In genomic region chr17:45135978-45136791, GRCh38 we compare ENCODE assay signal across 8 cellular contexts. TPM values are rescaled to one million over a fixed set of nuclear protein-coding genes. Genes with fewer than 3 reads are reported as not detected.
DNase-seq lines count a peak whose midpoint lies in the region; ATAC-seq and TF ChIP-seq lines count a peak whose summit lies in the region.

No MANE protein-coding gene starts in this region.

- ATAC-seq in SK-N-SH treated with all-trans-retinoic acid at 6 μM for 48 hours (no peak), GM21367 (IDR thresholded peaks at IDR 0.05; ENCODE audit: unreplicated experiment) (no peak)

- TF ChIP-seq RAD21 in SK-N-SH (IDR thresholded peaks at IDR 0.05; ENCODE audit: low read length), result no peak

- 77% methylated on average over 11 of the region's 21 CpGs for WGBS in SK-N-SH (ENCODE audit: low lambda C conversion rate)
- WGBS in adrenal gland, 4 donors, result 37 to 81% (median 53%) methylated on average over 4 to 21 of the region's 21 CpGs

- peaks cover 10% of the 10 kb centered on the region for H3K79me2 ChIP-seq in SK-N-SH (ENCODE audit: insufficient read depth)

- POLR2A ChIA-PET in SK-N-SH (lab: Yijun Ruan, JAX), result interaction anchor here (1.2 to 5.4 kb wide), 5 partner anchors 10 to 62 kb away, joined by 3 to 47 read pairs (median 8); partner anchors contain the start of gene HEXIM1

- in situ Hi-C loops in ACHN (cut with HindIII; ENCODE audit: low pct_ligation_motif_present, low pct_unique_long_range_greater_than_20kb, low sequenced_read_pairs), result no loop called here

- peak overlapping the region; percentile 61 for H3K9ac ChIP-seq in SK-N-SH

- H3K27me3 ChIP-seq in SK-N-SH (ENCODE audit: insufficient read depth) (no peaks in the 10 kb centered on the region), adrenal gland (no peaks in the 10 kb centered on the region), kidney epithelial cell (ENCODE audit: control insufficient read depth, insufficient read depth, low read length) (no peaks in the 10 kb centered on the region)

- TF ChIP-seq EP300 in SK-N-SH (IDR thresholded peaks at IDR 0.05; ENCODE audit: borderline replicate concordance in 1 of 2, low read depth in 1 of 2, low read length in 1 of 2), result no peak

- CTCF ChIA-PET in SK-N-SH (lab: Yijun Ruan, JAX), result interaction anchor here (0.6 to 10.8 kb wide), 78 partner anchors 12 to 428 kb away, joined by 3 to 209 read pairs (median 6); partner anchors contain the start of genes EFTUD2, FMNL1, HEXIM1 and HEXIM2

- TF ChIP-seq POLR2A in adrenal gland (IDR thresholded peaks at IDR 0.05), result no peak

- H3K27ac ChIP-seq in SK-N-SH (ENCODE audit: low read depth in 2 of 2, low read length in 1 of 2), result peak overlapping the region in 1 of 2 experiments; percentile 60; a peak in 1 of 4 replicates
- peak overlapping the region in 3 of 5 donors; percentile 70 to 87 (median 80) for H3K27ac ChIP-seq in adrenal gland
- H3K27ac ChIP-seq in temporal lobe (ENCODE audit: low read depth, low read length), result peak overlapping the region; percentile 81

- peak; percentile 31 for DNase-seq in SK-N-SH
- DNase-seq in adrenal gland, result peak in 1 of 7 donors; percentile 43
- DNase-seq in kidney epithelial cell (ENCODE audit: low read depth), result no peak
- no peak for DNase-seq in SKM-1 treated with dmso at 0.1 percent for 144 hours (lab: John Stamatoyannopoulos, UW; ENCODE audit: unreplicated experiment)
- DNase-seq in ACHN, result no peak

- peak overlapping the region; percentile 81 to 85 for H3K4me3 ChIP-seq in SK-N-SH (ENCODE audit: low read depth in 2 of 2, low read length in 1 of 2)
- H3K4me3 ChIP-seq in adrenal gland, result peak overlapping the region in 2 of 4 donors; percentile 73 to 86
- peak overlapping the region; percentile 54 for H3K4me3 ChIP-seq in kidney epithelial cell (ENCODE audit: low read depth, low read length)

- intact Hi-C loops in adrenal gland (cut with DNase I), result loop anchor here (5.0 to 10.0 kb wide), 2 partner anchors 61 to 361 kb away; no protein-coding TSS in a partner anchor

- no peaks in the 10 kb centered on the region for H3K9me2 ChIP-seq in SK-N-SH

- TF ChIP-seq CTCF in SK-N-SH (IDR thresholded peaks at IDR 0.05) (no peak), adrenal gland (IDR thresholded peaks at IDR 0.05) (no peak), kidney epithelial cell (IDR thresholded peaks at IDR 0.05; ENCODE audit: insufficient read depth, low read length, poor library complexity, severe bottlenecking) (no peak)

- peaks cover 0 to 3% of the 10 kb centered on the region in 2 experiments for H3K36me3 ChIP-seq in SK-N-SH (replicated peaks in 1 of 2; ENCODE audit: control insufficient read depth in 1 of 2, insufficient read depth in 2 of 2, low read length in 1 of 2)
- H3K36me3 ChIP-seq in adrenal gland (replicated peaks in 1 of 2), result peaks cover 0 to 6% of the 10 kb centered on the region in 2 donors
- H3K36me3 ChIP-seq in kidney epithelial cell (ENCODE audit: control insufficient read depth, insufficient read depth, low read length), result no peaks in the 10 kb centered on the region

- H3K9me3 ChIP-seq in SK-N-SH, result no peaks in the 10 kb centered on the region
- no peaks in the 10 kb centered on the region for H3K9me3 ChIP-seq in adrenal gland (replicated peaks in 1 of 3)

- peaks cover 6% of the 10 kb centered on the region for H3F3A ChIP-seq in SK-N-SH (replicated peaks; ENCODE audit: insufficient read depth)

- peak overlapping the region; percentile 95 for H3K4me2 ChIP-seq in SK-N-SH

- H2AFZ ChIP-seq in SK-N-SH (ENCODE audit: low read depth), result peak overlapping the region; percentile 60

- H4K20me1 ChIP-seq in SK-N-SH (ENCODE audit: insufficient read depth), result no peaks in the 10 kb centered on the region

- H3K4me1 ChIP-seq in SK-N-SH (ENCODE audit: control insufficient read depth in 1 of 2, insufficient read depth in 2 of 2, low read depth in 1 of 2, low read length in 1 of 2), result peaks cover 0 to 22% of the 10 kb centered on the region in 2 experiments; a peak in 1 of 4 replicates
- H3K4me1 ChIP-seq in adrenal gland (replicated peaks in 1 of 2), result peaks cover 13 to 25% of the 10 kb centered on the region in 2 donors

TF ChIP-seq in SK-N-SH, 30 proteins besides CTCF, POLR2A, EP300 and RAD21 (continues in another document):
- TF ChIP-seq POLR2AphosphoS5 (IDR thresholded peaks at IDR 0.05; ENCODE audit: low read depth, low read length) (no peak), ZBTB33 (IDR thresholded peaks at IDR 0.05; ENCODE audit: borderline replicate concordance, low read depth) (no peak)

TF ChIP-seq in SK-N-SH treated with all-trans-retinoic acid at 6 μM for 48 hours, 23 proteins besides CTCF, POLR2A, EP300 and RAD21 (continues in another document):
- TF ChIP-seq ISL1 (CRISPR knock-in tag; IDR thresholded peaks at IDR 0.05) (no peak), RARB (CRISPR knock-in tag; IDR thresholded peaks at IDR 0.05) (no peak), ZNF70 (CRISPR knock-in tag; IDR thresholded peaks at IDR 0.05) (no peak), ZC3H10 (CRISPR knock-in tag; IDR thresholded peaks at IDR 0.05) (no peak), ARNTL (CRISPR knock-in tag; IDR thresholded peaks at IDR 0.05; ENCODE audit: borderline replicate concordance, low read depth) (no peak), CSRNP3 (CRISPR knock-in tag; IDR thresholded peaks at IDR 0.05) (no peak), PATZ1 (CRISPR knock-in tag; IDR thresholded peaks at IDR 0.05; ENCODE audit: borderline replicate concordance) (no peak), GLIS3 (CRISPR knock-in tag; IDR thresholded peaks at IDR 0.05) (no peak), OSR1 (CRISPR knock-in tag; IDR thresholded peaks at IDR 0.05) (no peak)

RNA-seq across cellular contexts. Expression of gene ACBD4, which starts 0.7 kb away (rescaled TPM):
- polyA plus RNA-seq in SK-N-SH (2012; rRNA removed) (15.8 and 18.1 TPM in 2 replicates), adrenal gland (10 to 100 TPM in 2 of 3 donors, 1 to 10 TPM in 1; 7.9 to 71.3 (median 44.5) TPM)
- 4.4 and 7.8 TPM in 2 replicates for polyA plus RNA-seq in SK-N-SH (2012; cell fraction: cytosol; rRNA removed)
- 101 and 115 TPM in 2 replicates for polyA plus RNA-seq in SK-N-SH (2012; cell fraction: nucleus; rRNA removed)
- total RNA-seq in adrenal gland (10 to 100 TPM; 13.1 to 30.6 (median 23.6) TPM), kidney epithelial cell (7.1 and 8.2 TPM in 2 replicates), temporal lobe (4.2 TPM)

RNA-seq across cellular contexts. Expression of gene PLCD3, which starts 3.9 kb away (rescaled TPM):
- 51.7 and 59.7 TPM in 2 replicates for polyA plus RNA-seq in SK-N-SH (2012; rRNA removed)
- 29.6 and 51.7 TPM in 2 replicates for polyA plus RNA-seq in SK-N-SH (2012; cell fraction: cytosol; rRNA removed)
- polyA plus RNA-seq in SK-N-SH (2012; cell fraction: nucleus; rRNA removed), result 71.1 and 76.2 TPM in 2 replicates
- 100 to 1,000 TPM in 5 of 8 donors, 10 to 100 TPM in 3; 48.6 to 246 (median 149) TPM for total RNA-seq in adrenal gland
- polyA plus RNA-seq in adrenal gland, result 10 to 100 TPM; 33.2 to 68.1 (median 36.4) TPM
- total RNA-seq in kidney epithelial cell, result 54.5 and 61.9 TPM in 2 replicates
- 3.9 TPM for total RNA-seq in temporal lobe

RNA-seq across cellular contexts. Expression of gene HEXIM1, which starts 12.1 kb away (rescaled TPM):
- polyA plus RNA-seq in SK-N-SH (2012; rRNA removed) (16.1 and 20.7 TPM in 2 replicates), adrenal gland (10 to 100 TPM; 23.3 to 26.0 (median 24.4) TPM)
- 17.7 and 18.6 TPM in 2 replicates for polyA plus RNA-seq in SK-N-SH (2012; cell fraction: cytosol; rRNA removed)
- 9.6 and 10.6 TPM in 2 replicates for polyA plus RNA-seq in SK-N-SH (2012; cell fraction: nucleus; rRNA removed)
- total RNA-seq in adrenal gland (100 to 1,000 TPM in 1 of 8 donors, 10 to 100 TPM in 7; 25.1 to 159 (median 46.8) TPM), kidney epithelial cell (17.9 and 20.0 TPM in 2 replicates), temporal lobe (8.1 TPM)

RNA-seq across cellular contexts. Expression of gene HEXIM2, which starts 25.5 kb away (rescaled TPM):
- polyA plus RNA-seq in SK-N-SH (2012; rRNA removed) (8.4 and 9.3 TPM in 2 replicates), adrenal gland (10 to 100 TPM in 2 of 3 donors, 1 to 10 TPM in 1; 4.5 to 18.0 (median 14.7) TPM)
- 5.1 and 6.6 TPM in 2 replicates for polyA plus RNA-seq in SK-N-SH (2012; cell fraction: cytosol; rRNA removed)
- polyA plus RNA-seq in SK-N-SH (2012; cell fraction: nucleus; rRNA removed), result 8.7 and 14.7 TPM in 2 replicates
- total RNA-seq in adrenal gland (10 to 100 TPM in 7 of 8 donors, 1 to 10 TPM in 1; 8.5 to 28.1 (median 17.6) TPM), kidney epithelial cell (7.7 and 10.4 TPM in 2 replicates), temporal lobe (8.4 TPM)

Comparison
In these comparisons a context has a peak if more than half of its experiments do, and no peak if none do; other contexts are left out.
1. RNA of gene PLCD3, which starts 3.9 kb away (total RNA-seq): 48.6 to 246 TPM in adrenal gland and 54.5 to 61.9 TPM in kidney epithelial cell; 3.9 TPM in temporal lobe (single experiment); every median in the first group is over 10 times any median in the second.